Comparison of ENCODE assay signal across 1 cellular context in genomic region chr13:27006519-27007161, GRCh38.
TF ChIP-seq lines count a peak whose summit lies in the region.

No MANE protein-coding gene starts in this region.

TF ChIP-seq in H1, 55 proteins besides CTCF, POLR2A, EP300 and RAD21 (continued from another document):
- TF ChIP-seq ASH2L (IDR thresholded peaks at IDR 0.05; ENCODE audit: low read length): peak; percentile 55
